Comparison of ENCODE assay signal across 8 cellular contexts in the genomic region with DNA sequence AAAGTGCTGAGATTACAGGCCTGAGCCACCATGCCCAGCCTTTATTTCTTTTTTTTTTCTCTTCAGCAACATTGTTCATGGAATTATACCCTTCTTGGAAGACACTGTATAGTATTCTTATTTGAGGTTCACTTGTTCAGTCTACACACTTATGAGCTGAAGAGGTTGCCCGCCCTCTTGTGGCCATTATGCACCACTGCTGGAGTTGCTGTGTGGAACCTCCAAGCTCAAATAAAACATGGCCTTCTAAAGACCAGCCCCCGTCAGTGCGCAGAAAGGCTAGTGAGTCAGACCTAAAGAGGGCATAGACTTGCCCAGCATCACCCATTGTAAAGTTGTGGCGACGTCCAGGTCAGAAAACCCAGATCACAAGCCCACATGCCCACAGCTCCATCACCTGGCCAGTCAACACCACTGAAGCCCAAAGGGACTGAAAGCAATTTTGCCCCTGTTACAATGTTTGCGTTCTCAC. TPM values are rescaled to one million over a fixed set of nuclear protein-coding genes. Genes with fewer than 3 reads are reported as not detected.
DNase-seq lines count a peak whose midpoint lies in the region; ATAC-seq and TF ChIP-seq lines count a peak whose summit lies in the region.

No MANE protein-coding gene starts in this region.

- TF ChIP-seq CTCF in GM12874 (IDR thresholded peaks at IDR 0.05; ENCODE audit: insufficient read depth, low read depth, low read length) (peak; percentile 89), colonic mucosa (IDR thresholded peaks at IDR 0.05) (peak; percentile 92), liver (IDR thresholded peaks at IDR 0.05; ENCODE audit: low read depth, low read length, missing input control) (peak; percentile 92)

- intact Hi-C loops in colonic mucosa (cut with DNase I): loop anchor here (1.0 kb wide), 1 partner anchor 186 kb away; no protein-coding TSS in a partner anchor

- H3K36me3 ChIP-seq in colonic mucosa (no peaks in the 10 kb centered on the region), liver (ENCODE audit: control insufficient read depth in 4 of 4, insufficient read depth in 3 of 4, low read depth in 1 of 4, low read length in 3 of 4) (no peaks in the 10 kb centered on the region)

- H3K9me3 ChIP-seq in colonic mucosa (no peaks in the 10 kb centered on the region), liver (ENCODE audit: control insufficient read depth in 4 of 4, low read length in 3 of 4) (no peaks in the 10 kb centered on the region)

- no peak overlapping the region for H3K27ac ChIP-seq in colonic mucosa
- no peak overlapping the region for H3K27ac ChIP-seq in liver (ENCODE audit: low read depth in 1 of 2, low read length in 2 of 2)

- H3K9ac ChIP-seq in colonic mucosa (ENCODE audit: low read depth in 2 of 2, low read length in 2 of 2) (no peak overlapping the region), liver (ENCODE audit: low read depth in 1 of 2, low read length in 2 of 2) (no peak overlapping the region)

- no peaks in the 10 kb centered on the region for H3K27me3 ChIP-seq in colonic mucosa
- no peaks in the 10 kb centered on the region for H3K27me3 ChIP-seq in liver (ENCODE audit: control insufficient read depth in 4 of 4, insufficient read depth in 4 of 4, low read length in 3 of 4)

- TF ChIP-seq RAD21 in liver (IDR thresholded peaks at IDR 0.05): peak; percentile 89 to 92

- WGBS in liver: 10% methylated on average over 6 of the region's 6 CpGs

- ATAC-seq in HG03175 (IDR thresholded peaks at IDR 0.05; ENCODE audit: unreplicated experiment) (peak; percentile 71), GM18858 (IDR thresholded peaks at IDR 0.05; ENCODE audit: unreplicated experiment) (no peak)

- DNase-seq in NCI-H446 (lab: John Stamatoyannopoulos, UW) (peak; percentile 81 to 93), colonic mucosa (peak; percentile 71)
- peak; percentile 37 for DNase-seq in activated CD4-positive, alpha-beta T cell treated with anti-CD3 and anti-CD28 coated beads for 1 hour
- DNase-seq in stimulated activated CD4-positive, alpha-beta T cell treated with anti-CD3 and anti-CD28 coated beads, TNF-alpha, amount 100 ng/mL, for 4 hours (ENCODE audit: low read depth in 3 of 3): peak; percentile 18 to 51 (median 19)

- H3K4me1 ChIP-seq in colonic mucosa (no peaks in the 10 kb centered on the region), liver (ENCODE audit: control insufficient read depth in 4 of 4, insufficient read depth in 4 of 4, low read length in 3 of 4) (peaks cover 0 to 2% (median 0%) of the 10 kb centered on the region in 4 donors)

- H3K4me3 ChIP-seq in colonic mucosa (no peak overlapping the region), liver (ENCODE audit: low read depth in 1 of 3, low read length in 3 of 3) (no peak overlapping the region)

TF ChIP-seq in liver, 16 proteins besides CTCF, POLR2A, EP300 and RAD21:
- no peak for TF ChIP-seq FOXA2 (IDR thresholded peaks at IDR 0.05)
- peak in 1 of 2 donors; percentile 29 for TF ChIP-seq HNF4A (conservative IDR thresholded peaks at IDR 0.05)
- TF ChIP-seq, protein P1, sequence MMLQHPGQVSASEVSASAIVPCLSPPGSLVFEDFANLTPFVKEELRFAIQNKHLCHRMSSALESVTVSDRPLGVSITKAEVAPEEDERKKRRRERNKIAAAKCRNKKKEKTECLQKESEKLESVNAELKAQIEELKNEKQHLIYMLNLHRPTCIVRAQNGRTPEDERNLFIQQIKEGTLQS (IDR thresholded peaks at IDR 0.05): no peak
- no peak for TF ChIP-seq EGR1 (IDR thresholded peaks at IDR 0.05; ENCODE audit: low read depth in 2 of 2)
- TF ChIP-seq, protein P2, sequence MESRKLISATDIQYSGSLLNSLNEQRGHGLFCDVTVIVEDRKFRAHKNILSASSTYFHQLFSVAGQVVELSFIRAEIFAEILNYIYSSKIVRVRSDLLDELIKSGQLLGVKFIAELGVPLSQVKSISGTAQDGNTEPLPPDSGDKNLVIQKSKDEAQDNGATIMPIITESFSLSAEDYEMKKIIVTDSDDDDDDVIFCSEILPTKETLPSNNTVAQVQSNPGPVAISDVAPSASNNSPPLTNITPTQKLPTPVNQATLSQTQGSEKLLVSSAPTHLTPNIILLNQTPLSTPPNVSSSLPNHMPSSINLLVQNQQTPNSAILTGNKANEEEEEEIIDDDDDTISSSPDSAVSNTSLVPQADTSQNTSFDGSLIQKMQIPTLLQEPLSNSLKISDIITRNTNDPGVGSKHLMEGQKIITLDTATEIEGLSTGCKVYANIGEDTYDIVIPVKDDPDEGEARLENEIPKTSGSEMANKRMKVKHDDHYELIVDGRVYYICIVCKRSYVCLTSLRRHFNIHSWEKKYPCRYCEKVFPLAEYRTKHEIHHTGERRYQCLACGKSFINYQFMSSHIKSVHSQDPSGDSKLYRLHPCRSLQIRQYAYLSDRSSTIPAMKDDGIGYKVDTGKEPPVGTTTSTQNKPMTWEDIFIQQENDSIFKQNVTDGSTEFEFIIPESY (IDR thresholded peaks at IDR 0.05): no peak

RNA-seq across cellular contexts. Expression of a gene that starts 20.4 kb away (rescaled TPM):
- total RNA-seq in colonic mucosa (1 to 10 TPM in 1 of 2 donors, under 1 TPM in 1; 0.80 to 1.1 TPM), liver (under 1 TPM; 0.09 to 0.50 TPM)
- polyA plus RNA-seq in liver: under 1 TPM in 1 of 2 donors, not detected in 1; 0.08 TPM

RNA-seq across cellular contexts. Expression of a gene that starts 24.1 kb away (rescaled TPM):
- total RNA-seq in colonic mucosa: 10 to 100 TPM in 1 of 2 donors, 1 to 10 TPM in 1; 5.9 to 27.5 TPM
- total RNA-seq in liver: 1 to 10 TPM in 1 of 2 donors, under 1 TPM in 1; 0.08 to 8.8 TPM
- under 1 TPM; 0.35 to 0.68 TPM for polyA plus RNA-seq in liver

RNA-seq across cellular contexts. Expression of a gene that starts 25.3 kb away (rescaled TPM):
- 10 to 100 TPM; 20.9 to 38.9 TPM for total RNA-seq in colonic mucosa
- 10 to 100 TPM; 10.3 to 32.0 TPM for total RNA-seq in liver
- 10 to 100 TPM; 30.7 to 31.4 TPM for polyA plus RNA-seq in liver

RNA-seq across cellular contexts. Expression of a gene that starts 47.2 kb away (rescaled TPM):
- total RNA-seq in colonic mucosa: not detected
- not detected for total RNA-seq in liver
- not detected for polyA plus RNA-seq in liver

RNA-seq across cellular contexts. Expression of a gene that starts 48.6 kb away (rescaled TPM):
- total RNA-seq in colonic mucosa (1,000 to 10,000 TPM; 1,021 to 1,136 TPM), liver (1 to 10 TPM in 1 of 2 donors, under 1 TPM in 1; 0.33 to 2.4 TPM)
- polyA plus RNA-seq in liver: 1 to 10 TPM; 1.7 to 7.0 TPM

Comparison
In these comparisons a context has a peak if more than half of its experiments do, and no peak if none do; other contexts are left out.
1. DNase-seq: peak in every context shown above with its lines; median percentile 87 in NCI-H446; 71 in colonic mucosa; 37 in activated CD4-positive, alpha-beta T cell treated with anti-CD3 and anti-CD28 coated beads for 1 hour; 19 in stimulated activated CD4-positive, alpha-beta T cell treated with anti-CD3 and anti-CD28 coated beads, TNF-alpha, amount 100 ng/mL, for 4 hours.